ENCODE assay signal across 8 cellular contexts in the genomic region with DNA sequence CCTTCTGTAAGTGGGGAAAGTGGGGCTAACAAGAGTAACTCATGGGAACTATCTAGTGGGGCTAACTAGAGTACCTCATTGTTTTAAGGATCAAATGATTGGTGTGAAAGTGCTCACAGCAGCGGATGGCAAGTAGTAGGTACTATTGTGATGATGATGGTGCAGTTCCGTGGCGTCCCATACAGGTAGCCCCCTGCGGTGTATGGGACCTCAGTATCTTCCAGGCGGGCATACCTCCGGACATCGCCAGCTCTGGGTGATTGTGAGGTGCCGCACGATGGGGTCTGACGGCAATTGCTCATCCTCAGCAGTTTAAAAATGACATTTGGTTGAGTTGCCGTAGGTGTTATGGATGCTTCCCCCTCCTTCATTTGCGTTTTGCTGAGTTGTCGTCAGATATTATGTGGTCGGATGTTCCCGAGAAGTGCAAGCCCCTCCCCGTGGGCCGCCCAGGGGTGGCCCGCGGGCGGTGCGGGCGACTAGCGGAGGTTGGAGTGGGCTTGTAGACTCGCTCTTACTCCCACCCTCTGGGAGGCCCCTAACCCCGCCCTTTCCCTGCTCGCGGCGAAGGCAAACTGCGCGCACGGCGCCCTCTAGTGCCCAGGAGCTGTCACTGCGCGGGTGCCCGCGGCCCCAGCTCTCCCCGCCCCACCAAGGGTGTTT. TPM values are rescaled to one million over a fixed set of nuclear protein-coding genes. Genes with fewer than 3 reads are reported as not detected.
DNase-seq lines count a peak whose midpoint lies in the region; ATAC-seq and TF ChIP-seq lines count a peak whose summit lies in the region.

No MANE protein-coding gene starts in this region.

- H3K27me3 ChIP-seq in lower lobe of right lung (ENCODE audit: low read depth) = no peaks in the 10 kb centered on the region

- H3K4me3 ChIP-seq in lower lobe of right lung = peak overlapping the region; percentile 45

- peak overlapping the region; percentile 70 for H3K4me3 Mint-ChIP-seq in chondrocyte (ENCODE audit: unreplicated experiment)

- H3K36me3 ChIP-seq in lower lobe of right lung = no peaks in the 10 kb centered on the region

- peaks cover 7% of the 10 kb centered on the region for H3K9me3 Mint-ChIP-seq in chondrocyte (ENCODE audit: low read depth)

- H3K27me3 Mint-ChIP-seq in chondrocyte (ENCODE audit: low read depth) = peaks cover 17% of the 10 kb centered on the region

- peaks cover 7% of the 10 kb centered on the region for H3K4me1 Mint-ChIP-seq in chondrocyte (ENCODE audit: low read depth)

- no peak overlapping the region for H3K27ac Mint-ChIP-seq in chondrocyte (ENCODE audit: unreplicated experiment)

- H3K27ac ChIP-seq in 22Rv1 (no peak overlapping the region), lower lobe of right lung (no peak overlapping the region)

- H3K4me1 ChIP-seq in lower lobe of right lung = peaks cover 13% of the 10 kb centered on the region

- DNase-seq in NCI-H2171 treated with DMSO at 0.1 percent for 48 hours (lab: John Stamatoyannopoulos, UW) = peak; percentile 40
- DNase-seq in activated CD4-positive, alpha-beta T cell treated with anti-CD3 and anti-CD28 coated beads for 24 hours (ENCODE audit: low read depth in 2 of 2) = peak; percentile 61 to 66
- DNase-seq in chondrocyte (ENCODE audit: low spot score) = no peak
- DNase-seq in lower lobe of right lung = peak; percentile 65
- peak; percentile 64 to 69 for DNase-seq in stimulated activated CD4-positive, alpha-beta T cell treated with anti-CD3 and anti-CD28 coated beads, Interleukin-4, amount 100 ng/mL, for 48 hours (ENCODE audit: low read depth in 2 of 2)

- TF ChIP-seq CTCF in 22Rv1 (IDR thresholded peaks at IDR 0.05) (peak; percentile 84), chondrocyte (IDR thresholded peaks at IDR 0.05) (peak; percentile 89), lower lobe of right lung (IDR thresholded peaks at IDR 0.05) (peak; percentile 78)

- no peak for TF ChIP-seq POLR2A in GM18505 (IDR thresholded peaks at IDR 0.05; ENCODE audit: borderline replicate concordance, extremely low read depth, insufficient read depth, insufficient read length)

- intact Hi-C loops in lower lobe of right lung (cut with DNase I) = no loop called here

- no peaks in the 10 kb centered on the region for H3K9me3 ChIP-seq in lower lobe of right lung

- no peaks in the 10 kb centered on the region for H3K36me3 Mint-ChIP-seq in chondrocyte (ENCODE audit: low read depth)

- ATAC-seq in GM18505 (IDR thresholded peaks at IDR 0.05; ENCODE audit: unreplicated experiment) (peak; percentile 100), HG02970 (IDR thresholded peaks at IDR 0.05; ENCODE audit: low FRiP score, unreplicated experiment) (peak; percentile 95), lower lobe of right lung (peak; percentile 94 to 96)

RNA-seq across cellular contexts. Expression of a gene that starts 18.3 kb away (rescaled TPM):
- total RNA-seq in chondrocyte = not detected in 3 replicates
- total RNA-seq in lower lobe of right lung = not detected
